In the genomic region with DNA sequence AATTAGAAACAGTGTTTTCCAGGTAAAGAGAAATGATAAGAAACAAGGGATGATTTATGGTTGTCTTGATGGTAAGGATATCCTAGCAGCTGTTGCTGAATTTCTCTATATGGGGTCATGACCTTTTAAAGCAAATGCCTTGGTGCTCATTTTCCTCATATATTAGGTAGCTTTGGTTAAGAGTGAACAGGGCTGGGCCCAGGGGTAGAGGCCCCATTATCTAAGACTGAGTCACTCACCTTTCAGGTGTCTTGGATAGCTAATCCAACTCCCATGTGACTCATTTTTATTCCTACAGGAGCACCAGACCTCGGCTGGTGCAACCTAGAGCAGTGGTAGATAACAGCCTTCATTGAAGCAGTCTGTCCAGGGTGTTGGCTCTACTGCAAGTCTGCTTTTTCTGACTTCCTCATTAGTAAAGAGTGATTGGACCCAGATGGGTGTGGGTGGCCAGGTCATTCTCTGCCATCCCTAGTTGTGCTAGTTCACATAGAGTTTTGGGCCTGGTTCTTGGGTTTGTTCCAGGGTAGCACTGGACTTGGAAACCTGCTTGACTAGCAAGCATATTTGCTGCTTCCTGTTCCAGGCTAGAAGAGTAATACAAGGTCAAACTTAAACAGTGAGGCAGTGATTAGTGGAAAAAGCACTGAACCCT, we compare ENCODE assay signal across 9 cellular contexts. TPM values are rescaled to one million over a fixed set of nuclear protein-coding genes. Genes with fewer than 3 reads are reported as not detected.
DNase-seq lines count a peak whose midpoint lies in the region; ATAC-seq and TF ChIP-seq lines count a peak whose summit lies in the region.
"Had no signal": no experiment of that assay in that cellular context is flagged by ENCODE, and none has a peak within 500 bp of the region (broad histone marks: within the 10 kb centered on the region; RNA-seq: fewer than 3 reads in every experiment).

No MANE protein-coding gene starts in this region.

- no peak overlapping the region for H3K4me3 Mint-ChIP-seq in activated naive CD8-positive, alpha-beta T cell treated with anti-CD3 and anti-CD28 coated beads, Interleukin-2, amount 10 ng/mL, durations not matched to agents 7 days and 5 days

- ATAC-seq in activated naive CD8-positive, alpha-beta T cell treated with anti-CD3 and anti-CD28 coated beads, Interleukin-2, amount 10 ng/mL, durations not matched to agents 7 days and 5 days (ENCODE audit: low read depth): no peak
- no peak for ATAC-seq in GM18505 (IDR thresholded peaks at IDR 0.05; ENCODE audit: unreplicated experiment)
- no peak for ATAC-seq in HG02981 (IDR thresholded peaks at IDR 0.05; ENCODE audit: unreplicated experiment)

- no peaks in the 10 kb centered on the region for H3K27me3 ChIP-seq in subcutaneous abdominal adipose tissue (ENCODE audit: control insufficient read depth in 5 of 5, insufficient read depth in 4 of 5, low read length in 5 of 5)

- TF ChIP-seq CTCF in AG09309 (IDR thresholded peaks at IDR 0.05; ENCODE audit: control insufficient read depth, insufficient read depth, low read depth, low read length, missing control alignments) (no peak), coronary artery (IDR thresholded peaks at IDR 0.05) (no peak)

- POLR2A ChIA-PET in activated naive CD8-positive, alpha-beta T cell treated with anti-CD3 and anti-CD28 coated beads, Interleukin-2, amount 10 ng/mL, durations not matched to agents 7 days and 5 days (lab: Charles Lee): interaction anchor here (0.6 to 4.1 kb wide), 3 partner anchors 57 to 1712 kb away, joined by 3 to 36 read pairs (median 4); a partner anchor contains a TSS

- no peaks in the 10 kb centered on the region for H3K27me3 Mint-ChIP-seq in activated naive CD8-positive, alpha-beta T cell treated with anti-CD3 and anti-CD28 coated beads, Interleukin-2, amount 10 ng/mL, durations not matched to agents 7 days and 5 days

- H3K9me3 ChIP-seq in subcutaneous abdominal adipose tissue (ENCODE audit: control insufficient read depth in 5 of 5, low read length in 5 of 5): no peaks in the 10 kb centered on the region

- DNase-seq in AG09309 (ENCODE audit: low read depth) (peak; percentile 71), HT1080 (ENCODE audit: low read depth) (peak; percentile 53), islet precursor cell (peak; percentile 88), coronary artery (ENCODE audit: low spot score) (no peak)
- no peak for DNase-seq in activated naive CD8-positive, alpha-beta T cell treated with anti-CD3 and anti-CD28 coated beads, Interleukin-2, amount 10 ng/mL, durations not matched to agents 7 days and 5 days

- peak overlapping the region in 3 of 5 donors; percentile 3 to 42 (median 16) for H3K9ac ChIP-seq in subcutaneous abdominal adipose tissue (ENCODE audit: low read length in 5 of 5)

- H3K4me3 ChIP-seq in AG09309 (ENCODE audit: control insufficient read depth, low read depth, low read length): no peak overlapping the region
- H3K4me3 ChIP-seq in subcutaneous abdominal adipose tissue (ENCODE audit: low read depth in 1 of 5, low read length in 5 of 5): no peak overlapping the region
- H3K4me3 ChIP-seq in coronary artery: no peak overlapping the region

- peaks cover 2 to 53% (median 27%) of the 10 kb centered on the region in 5 donors for H3K4me1 ChIP-seq in subcutaneous abdominal adipose tissue (ENCODE audit: control insufficient read depth in 5 of 5, insufficient read depth in 5 of 5, low read length in 5 of 5)

- peaks cover 28% of the 10 kb centered on the region for H3K36me3 Mint-ChIP-seq in activated naive CD8-positive, alpha-beta T cell treated with anti-CD3 and anti-CD28 coated beads, Interleukin-2, amount 10 ng/mL, durations not matched to agents 7 days and 5 days

- H3K27ac Mint-ChIP-seq in activated naive CD8-positive, alpha-beta T cell treated with anti-CD3 and anti-CD28 coated beads, Interleukin-2, amount 10 ng/mL, durations not matched to agents 7 days and 5 days: peak overlapping the region; percentile 83

- peaks cover 19 to 62% (median 49%) of the 10 kb centered on the region in 5 donors for H3K36me3 ChIP-seq in subcutaneous abdominal adipose tissue (ENCODE audit: control insufficient read depth in 5 of 5, insufficient read depth in 5 of 5, low read length in 5 of 5)

- no peak for TF ChIP-seq POLR2A in GM18505 (IDR thresholded peaks at IDR 0.05; ENCODE audit: borderline replicate concordance, extremely low read depth, insufficient read depth, insufficient read length)

- H3K27ac ChIP-seq in subcutaneous abdominal adipose tissue (ENCODE audit: low read depth, low read length) (peak overlapping the region; percentile 25), coronary artery (peak overlapping the region in 1 of 2 donors; percentile 51)

- peaks cover 32% of the 10 kb centered on the region for H3K4me1 Mint-ChIP-seq in activated naive CD8-positive, alpha-beta T cell treated with anti-CD3 and anti-CD28 coated beads, Interleukin-2, amount 10 ng/mL, durations not matched to agents 7 days and 5 days

- no peaks in the 10 kb centered on the region for H3K9me3 Mint-ChIP-seq in activated naive CD8-positive, alpha-beta T cell treated with anti-CD3 and anti-CD28 coated beads, Interleukin-2, amount 10 ng/mL, durations not matched to agents 7 days and 5 days

RNA-seq across cellular contexts. Expression of a gene that starts 37.4 kb away (rescaled TPM):
- total RNA-seq in HT1080 (2014; rRNA removed; shearing (Covaris generic)): 41.4 and 49.5 TPM in 2 replicates
- polyA plus RNA-seq in HT1080 (2015; cell fraction: cytosol; rRNA removed): 26.9 and 34.9 TPM in 2 replicates
- 86.4 and 93.6 TPM in 2 replicates for polyA plus RNA-seq in HT1080 (2015; cell fraction: nucleus; rRNA removed)
- total RNA-seq in activated naive CD8-positive, alpha-beta T cell treated with anti-CD3 and anti-CD28 coated beads, Interleukin-2, amount 10 ng/mL, durations not matched to agents 7 days and 5 days: 10 to 100 TPM in 1 of 2 experiments, 1 to 10 TPM in 1; 9.3 to 11.2 TPM

RNA-seq across cellular contexts. Expression of a gene that starts 47.4 kb away (rescaled TPM):
- not detected in 2 replicates for total RNA-seq in HT1080 (2014; rRNA removed; shearing (Covaris generic))
- not detected in 2 replicates for polyA plus RNA-seq in HT1080 (2015; cell fraction: cytosol; rRNA removed)
- polyA plus RNA-seq in HT1080 (2015; cell fraction: nucleus; rRNA removed): not detected in 2 replicates
- not detected for total RNA-seq in activated naive CD8-positive, alpha-beta T cell treated with anti-CD3 and anti-CD28 coated beads, Interleukin-2, amount 10 ng/mL, durations not matched to agents 7 days and 5 days
- total RNA-seq: dermis microvascular lymphatic vessel endothelial cell had no signal

RNA-seq across cellular contexts. Expression of a gene that starts 57.7 kb away (rescaled TPM):
- total RNA-seq in HT1080 (2014; rRNA removed; shearing (Covaris generic)): 134 and 180 TPM in 2 replicates
- polyA plus RNA-seq in HT1080 (2015; cell fraction: cytosol; rRNA removed): 203 and 222 TPM in 2 replicates
- polyA plus RNA-seq in HT1080 (2015; cell fraction: nucleus; rRNA removed): 91.3 and 92.9 TPM in 2 replicates
- 100 to 1,000 TPM; 176 to 178 TPM for total RNA-seq in activated naive CD8-positive, alpha-beta T cell treated with anti-CD3 and anti-CD28 coated beads, Interleukin-2, amount 10 ng/mL, durations not matched to agents 7 days and 5 days

Comparison
In these comparisons a context has a peak if more than half of its experiments do, and no peak if none do; other contexts are left out.
1. DNase-seq: peak in AG09309 (single experiment), HT1080 (single experiment) and islet precursor cell (single experiment); none in activated naive CD8-positive, alpha-beta T cell treated with anti-CD3 and anti-CD28 coated beads, Interleukin-2, amount 10 ng/mL, durations not matched to agents 7 days and 5 days (single experiment) and coronary artery (single experiment).